Comparison of ENCODE assay signal across 13 cellular contexts in the genomic region with DNA sequence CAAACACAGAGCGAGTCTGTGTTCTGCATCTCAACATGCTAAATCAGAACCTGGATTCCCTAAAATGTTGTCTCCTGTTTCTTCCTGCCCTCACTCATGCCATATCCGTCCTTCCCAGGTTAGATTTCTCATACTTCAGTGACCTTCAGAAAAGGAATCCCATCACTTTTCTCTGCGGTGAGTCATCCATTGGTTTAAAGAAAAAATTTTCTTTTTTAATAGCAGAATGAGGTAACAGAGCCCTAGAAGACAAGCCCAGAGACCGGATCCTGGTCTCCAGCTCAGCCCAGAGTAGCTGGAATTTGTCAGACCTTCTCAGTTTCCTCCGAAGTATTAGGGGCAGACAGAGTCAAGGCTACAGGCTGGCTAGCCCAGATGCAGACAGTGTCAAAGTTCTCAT.
DNase-seq lines count a peak whose midpoint lies in the region; ATAC-seq lines count a peak whose summit lies in the region.
"Had no signal": no experiment of that assay in that cellular context is flagged by ENCODE, and none has a peak within 500 bp of the region (broad histone marks: within the 10 kb centered on the region; RNA-seq: fewer than 3 reads in every experiment).

No MANE protein-coding gene starts in this region.

- H3K4me3 ChIP-seq in neuronal stem cell (ENCODE audit: low read length in 2 of 2) = no peak overlapping the region
- H3K4me3 ChIP-seq: BLaER1 had no signal

- H4K91ac ChIP-seq in neuronal stem cell (ENCODE audit: low read depth, low read length, poor library complexity) = no peak overlapping the region

- no peak overlapping the region for H2BK120ac ChIP-seq in neuronal stem cell (ENCODE audit: low read depth, low read length)

- H3K9ac ChIP-seq in neuronal stem cell (ENCODE audit: low read depth, low read length, poor library complexity) = no peak overlapping the region
- H3K9ac ChIP-seq: BLaER1 had no signal

- peaks cover 1% of the 10 kb centered on the region for H3K79me1 ChIP-seq in neuronal stem cell (ENCODE audit: low read depth, low read length)

- no peaks in the 10 kb centered on the region for H3K9me3 ChIP-seq in neuronal stem cell (replicated peaks in 1 of 2; ENCODE audit: control insufficient read depth in 2 of 2, insufficient read depth in 1 of 2, low read depth in 1 of 2, low read length in 2 of 2)
- H3K9me3 ChIP-seq: BLaER1, neutrophil had no signal

- WGBS in neuronal stem cell (ENCODE audit: extremely low coverage in 2 of 2, insufficient read length in 2 of 2, insufficient replicate concordance in 1 of 2), 2 donors = no CpG with 5 or more reads among the region's 5 CpGs

- no peak overlapping the region for H3K23ac ChIP-seq in neuronal stem cell (ENCODE audit: low read depth, low read length, poor library complexity)

- peaks cover 9 to 15% of the 10 kb centered on the region in 2 donors for H3K4me1 ChIP-seq in neuronal stem cell (ENCODE audit: control insufficient read depth in 2 of 2, insufficient read depth in 1 of 2, low read depth in 1 of 2, low read length in 2 of 2)

- H3K4ac ChIP-seq in neuronal stem cell (ENCODE audit: low read length) = peak overlapping the region; percentile 70

- no peak overlapping the region for H3K14ac ChIP-seq in neuronal stem cell (ENCODE audit: low read length)

- H2BK12ac ChIP-seq in neuronal stem cell (ENCODE audit: low read length) = no peak overlapping the region

- no peak overlapping the region for H4K8ac ChIP-seq in neuronal stem cell (ENCODE audit: low read depth, low read length)

- H3K4me2 ChIP-seq in neuronal stem cell (ENCODE audit: insufficient read depth, low read length, poor library complexity, severe bottlenecking) = no peak overlapping the region
- H3K4me2 ChIP-seq: BLaER1 had no signal

- no peak overlapping the region for H3K27ac ChIP-seq in neuronal stem cell (replicated peaks; ENCODE audit: low read length)
- H3K27ac ChIP-seq: BLaER1, neutrophil had no signal

- DNase-seq in ACHN = peak; percentile 62
- DNase-seq in NCI-H226 = peak; percentile 52
- peak; percentile 67 for DNase-seq in dermis blood vessel endothelial cell
- no peak for DNase-seq in neuronal stem cell (ENCODE audit: low spot score)
- DNase-seq in OCI-M2 (lab: John Stamatoyannopoulos, UW; ENCODE audit: unreplicated experiment) = no peak
- no peak for DNase-seq in stimulated activated CD4-positive, alpha-beta T cell treated with anti-CD3 and anti-CD28 coated beads, Interleukin-4, amount 100 ng/mL, for 4 hours
- DNase-seq in LoVo (ENCODE audit: low spot score) = no peak
- DNase-seq: Karpas-422; OCI-M1; stimulated activated CD4-positive, alpha-beta T cell treated with anti-CD3 and anti-CD28 coated beads, Interleukin-4, amount 100 ng/mL, for 24 hours had no signal

- no peak overlapping the region for H2BK15ac ChIP-seq in neuronal stem cell (ENCODE audit: low read length)

- ATAC-seq in GM21360 (IDR thresholded peaks at IDR 0.05; ENCODE audit: unreplicated experiment) = no peak

- H3K27me3 ChIP-seq in neuronal stem cell (ENCODE audit: control insufficient read depth in 3 of 3, insufficient read depth in 3 of 3, low read depth in 1 of 3, low read length in 3 of 3) = no peaks in the 10 kb centered on the region
- H3K27me3 ChIP-seq: BLaER1, neutrophil had no signal

- H3K18ac ChIP-seq in neuronal stem cell (ENCODE audit: low read length) = no peak overlapping the region

- no peak overlapping the region for H2BK5ac ChIP-seq in neuronal stem cell (ENCODE audit: low read length)

- no peaks in the 10 kb centered on the region for H3K36me3 ChIP-seq in neuronal stem cell (replicated peaks in 1 of 2; ENCODE audit: control insufficient read depth in 2 of 2, insufficient read depth in 2 of 2, low read length in 2 of 2)
- H3K36me3 ChIP-seq: BLaER1, neutrophil had no signal

- in situ Hi-C loops in ACHN (cut with HindIII; ENCODE audit: low pct_ligation_motif_present, low pct_unique_long_range_greater_than_20kb, low sequenced_read_pairs) = no loop called here

- no peak overlapping the region for H2AK5ac ChIP-seq in neuronal stem cell (ENCODE audit: low read depth, low read length)

- no peak overlapping the region for H2AFZ ChIP-seq in neuronal stem cell (ENCODE audit: low read length)

Comparison
In these comparisons a context has a peak if more than half of its experiments do, and no peak if none do; other contexts are left out.
1. DNase-seq: peak in ACHN (single experiment), NCI-H226 (single experiment) and dermis blood vessel endothelial cell (single experiment); none in neuronal stem cell (single experiment), OCI-M2 (single experiment), stimulated activated CD4-positive, alpha-beta T cell treated with anti-CD3 and anti-CD28 coated beads, Interleukin-4, amount 100 ng/mL, for 4 hours (0 of 2) and LoVo (single experiment).